ENCODE assay signal across 6 cellular contexts in genomic region chr1:153679337-153680119, GRCh38. TPM values are rescaled to one million over a fixed set of nuclear protein-coding genes. Genes with fewer than 3 reads are reported as not detected.
DNase-seq lines count a peak whose midpoint lies in the region; ATAC-seq and TF ChIP-seq lines count a peak whose summit lies in the region.

No MANE protein-coding gene starts in this region.

- H2AFZ ChIP-seq in PC-3 (ENCODE audit: low read length) = peak overlapping the region; percentile 87

- H3K4me1 ChIP-seq in PC-3 (ENCODE audit: insufficient read depth, low read length) = peaks cover 12% of the 10 kb centered on the region

- no peaks in the 10 kb centered on the region for H3K36me3 ChIP-seq in PC-3 (ENCODE audit: low read depth, low read length)

- H3K9ac ChIP-seq in PC-3 (ENCODE audit: low read length) = no peak overlapping the region

- peaks cover 78% of the 10 kb centered on the region for H3K27me3 Mint-ChIP-seq in central memory CD8-positive, alpha-beta T cell

- DNase-seq in PC-3 = no peak
- DNase-seq in central memory CD8-positive, alpha-beta T cell (ENCODE audit: low spot score in 2 of 2) = peak in 1 of 2 donors; percentile 19
- DNase-seq in omental fat pad (ENCODE audit: low spot score) = no peak

- H3K27ac Mint-ChIP-seq in central memory CD8-positive, alpha-beta T cell (ENCODE audit: low read depth) = no peak overlapping the region

- intact Hi-C loops in PC-3 (cut with micrococcal nuclease) = loop anchor here (2.0 to 10.0 kb wide), 2 partner anchors 55 to 325 kb away; partner anchors contain the start of gene S100A9

- H3K27ac ChIP-seq in PC-3 (ENCODE audit: low read length) = no peak overlapping the region

- peak overlapping the region; percentile 67 for H3K4me3 ChIP-seq in PC-3 (ENCODE audit: low read length)

- peak overlapping the region; percentile 68 for H3K4me3 Mint-ChIP-seq in central memory CD8-positive, alpha-beta T cell

- peak overlapping the region; percentile 95 for H3K4me2 ChIP-seq in PC-3 (ENCODE audit: low read length)

- no peaks in the 10 kb centered on the region for H3K36me3 Mint-ChIP-seq in central memory CD8-positive, alpha-beta T cell (ENCODE audit: insufficient read depth)

- POLR2A ChIA-PET in PC-3 (lab: Charles Lee; ENCODE audit: unreplicated experiment) = no interaction called here

- ATAC-seq in PC-3 (peak; percentile 11), omental fat pad (ENCODE audit: low FRiP score) (peak; percentile 49), HG03460 (IDR thresholded peaks at IDR 0.05; ENCODE audit: unreplicated experiment) (no peak), HG02588 (IDR thresholded peaks at IDR 0.05; ENCODE audit: unreplicated experiment) (no peak), GM19397 (IDR thresholded peaks at IDR 0.05; ENCODE audit: unreplicated experiment) (no peak)
- peak; percentile 45 for ATAC-seq in central memory CD8-positive, alpha-beta T cell (replicated peaks; ENCODE audit: extremely low read depth, poor library complexity, severe bottlenecking)

- peaks cover 27% of the 10 kb centered on the region for H3K4me1 Mint-ChIP-seq in central memory CD8-positive, alpha-beta T cell

- H4K20me1 ChIP-seq in PC-3 (ENCODE audit: low read length) = no peaks in the 10 kb centered on the region

- H3K79me2 ChIP-seq in PC-3 (ENCODE audit: low read length) = no peaks in the 10 kb centered on the region

- H3F3A ChIP-seq in PC-3 (ENCODE audit: low read length, unreplicated experiment) = no peaks in the 10 kb centered on the region

- no peaks in the 10 kb centered on the region for H3K9me2 ChIP-seq in PC-3 (replicated peaks; ENCODE audit: low read length)

- no peaks in the 10 kb centered on the region for H3K9me3 ChIP-seq in PC-3 (ENCODE audit: low read length)

- BruUV-seq in PC-3 (replicated peaks; lab: Mats Ljungman, UMichigan) = no TSS peak

- no peaks in the 10 kb centered on the region for H3K9me3 Mint-ChIP-seq in central memory CD8-positive, alpha-beta T cell

- TF ChIP-seq CTCF in PC-3 (conservative IDR thresholded peaks at IDR 0.05; ENCODE audit: low read depth, low read length) = no peak
- TF ChIP-seq CTCF in omental fat pad (IDR thresholded peaks at IDR 0.05) = no peak

- peaks cover 16% of the 10 kb centered on the region for H3K27me3 ChIP-seq in PC-3 (ENCODE audit: low read length)

- CTCF ChIA-PET in PC-3 (lab: Charles Lee) = no interaction called here

RNA-seq across cellular contexts. Expression of gene NPR1, which starts 1.0 kb away (rescaled TPM):
- total RNA-seq in PC-3 (2014; rRNA removed) = 0.46 and 0.84 TPM in 2 replicates
- total RNA-seq in omental fat pad = 100 to 1,000 TPM in 3 of 4 donors, 10 to 100 TPM in 1; 87.3 to 203 (median 120) TPM

RNA-seq across cellular contexts. Expression of gene ILF2, which starts 8.7 kb away (rescaled TPM):
- total RNA-seq in PC-3 (2014; rRNA removed) (398 and 439 TPM in 2 replicates), omental fat pad (100 to 1,000 TPM in 3 of 4 donors, 10 to 100 TPM in 1; 80.2 to 201 (median 122) TPM)

RNA-seq across cellular contexts. Expression of gene SNAPIN, which starts 21.0 kb away (rescaled TPM):
- total RNA-seq in PC-3 (2014; rRNA removed) = 46.4 and 82.0 TPM in 2 replicates
- total RNA-seq in omental fat pad = 10 to 100 TPM; 40.2 to 62.2 (median 54.8) TPM

RNA-seq across cellular contexts. Expression of gene CHTOP, which starts 45.7 kb away (rescaled TPM):
- total RNA-seq in PC-3 (2014; rRNA removed) (101 and 112 TPM in 2 replicates), omental fat pad (10 to 100 TPM; 31.4 to 63.5 (median 53.7) TPM)

RNA-seq across cellular contexts. Expression of gene INTS3, which starts 48.3 kb away (rescaled TPM):
- total RNA-seq in PC-3 (2014; rRNA removed) = 46.5 and 57.4 TPM in 2 replicates
- 10 to 100 TPM; 28.6 to 65.3 (median 34.8) TPM for total RNA-seq in omental fat pad

Comparison
In these comparisons a context has a peak if more than half of its experiments do, and no peak if none do; other contexts are left out.
1. ATAC-seq: peak in PC-3 (single experiment), central memory CD8-positive, alpha-beta T cell (single experiment) and omental fat pad (single experiment); none in HG03460 (single experiment), HG02588 (single experiment) and GM19397 (single experiment).
2. RNA of gene NPR1, which starts 1.0 kb away (total RNA-seq): 87.3 to 203 TPM in omental fat pad; 0.46 to 0.84 TPM in PC-3; every median in the first group is over 10 times any median in the second.